Comparison of ENCODE assay signal across 21 cellular contexts in the genomic region with DNA sequence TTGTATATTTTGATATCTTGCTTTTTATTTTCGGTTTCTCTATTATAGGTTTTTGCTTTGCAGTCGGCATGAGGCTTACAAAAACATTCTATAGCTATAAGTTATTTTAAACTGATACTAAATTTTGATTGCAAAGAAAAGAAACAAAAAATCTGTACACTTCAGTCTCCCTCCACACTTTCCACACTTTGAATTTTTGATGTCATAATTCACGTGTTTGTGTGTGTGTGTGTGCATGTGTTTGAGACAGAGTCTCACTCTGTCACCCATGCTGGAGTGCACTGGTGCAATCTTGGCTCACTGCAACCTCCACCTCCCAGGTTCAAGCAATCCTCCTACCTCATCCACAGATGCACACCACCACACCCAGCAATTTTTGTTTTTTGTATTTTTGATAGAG.
A peak's percentile ranks its signal among the peaks of the same experiment; 100 is the strongest.
DNase-seq lines count a peak whose midpoint lies in the region; ATAC-seq and TF ChIP-seq lines count a peak whose summit lies in the region.
"Had no signal": no experiment of that assay in that cellular context is flagged by ENCODE, and none has a peak within 500 bp of the region (broad histone marks: within the 10 kb centered on the region; RNA-seq: fewer than 3 reads in every experiment).

No MANE protein-coding gene starts in this region.

- intact Hi-C loops in heart right ventricle (cut with DNase I) = no loop called here

- ATAC-seq in GM18511 (IDR thresholded peaks at IDR 0.05; ENCODE audit: unreplicated experiment) (peak; percentile 43), GM19463 (IDR thresholded peaks at IDR 0.05; ENCODE audit: unreplicated experiment) (peak; percentile 6), HG02623 (IDR thresholded peaks at IDR 0.05; ENCODE audit: unreplicated experiment) (peak; percentile 13), HG03432 (IDR thresholded peaks at IDR 0.05; ENCODE audit: unreplicated experiment) (peak; percentile 2), heart right ventricle (no peak), GM19328 (IDR thresholded peaks at IDR 0.05; ENCODE audit: unreplicated experiment) (no peak)
- ATAC-seq: K562, left ventricle myocardium superior had no signal

- no peak overlapping the region for H3K27ac ChIP-seq in heart right ventricle
- H3K27ac ChIP-seq: tibial artery had no signal

- peaks cover 0 to 19% (median 0%) of the 10 kb centered on the region in 11 donors for H3K9me3 ChIP-seq in heart right ventricle
- H3K9me3 ChIP-seq: tibial artery had no signal

- TF ChIP-seq CTCF in heart right ventricle (IDR thresholded peaks at IDR 0.05) = no peak

- H3K27me3 ChIP-seq in heart right ventricle = no peaks in the 10 kb centered on the region
- H3K27me3 ChIP-seq: tibial artery had no signal

- H3K4me1 ChIP-seq in heart right ventricle = no peaks in the 10 kb centered on the region
- H3K4me1 ChIP-seq: tibial artery had no signal

- WGBS in heart right ventricle, 2 donors = 78 to 81% methylated on average over 3 of the region's 3 CpGs

- no peaks in the 10 kb centered on the region for H3K36me3 ChIP-seq in heart right ventricle
- H3K36me3 ChIP-seq: tibial artery had no signal

- in situ Hi-C loops in G401 (cut with HindIII; ENCODE audit: low sequenced_read_pairs) = no loop called here

- DNase-seq in heart right ventricle (no peak), G401 (ENCODE audit: low spot score) (no peak), DMS53 (lab: John Stamatoyannopoulos, UW) (no peak)
- DNase-seq: activated CD4-positive, alpha-beta T cell treated with anti-CD3 and anti-CD28 coated beads, Interleukin-2, amount 10 ng/mL, durations not matched to agents 7 days and 5 days; activated T-cell treated with anti-CD3 and anti-CD28 coated beads, Interleukin-2, amount 50 U/mL, for 24 hours; central memory CD4-positive, alpha-beta T cell; COR-L47; endodermal cell; GF-D8; left ventricle myocardium superior; NCI-H1105 treated with DMSO at 0.1 percent for 48 hours; NCI-H2171 treated with DMSO at 0.1 percent for 48 hours; SHP77 treated with DMSO at 0.1 percent for 48 hours; stimulated activated CD4-positive, alpha-beta T cell treated with anti-CD3 and anti-CD28 coated beads, Interleukin-4, amount 100 ng/mL, for 1 hour; tibial artery had no signal

- no peak overlapping the region for H3K4me3 ChIP-seq in heart right ventricle
- H3K4me3 ChIP-seq: K562, tibial artery had no signal

Comparison
In these comparisons a context has a peak if more than half of its experiments do, and no peak if none do; other contexts are left out.
1. ATAC-seq: peak in GM18511 (single experiment), GM19463 (single experiment), HG02623 (single experiment) and HG03432 (single experiment); none in heart right ventricle (0 of 8) and GM19328 (single experiment).